ENCODE assay signal across 11 cellular contexts in the genomic region with DNA sequence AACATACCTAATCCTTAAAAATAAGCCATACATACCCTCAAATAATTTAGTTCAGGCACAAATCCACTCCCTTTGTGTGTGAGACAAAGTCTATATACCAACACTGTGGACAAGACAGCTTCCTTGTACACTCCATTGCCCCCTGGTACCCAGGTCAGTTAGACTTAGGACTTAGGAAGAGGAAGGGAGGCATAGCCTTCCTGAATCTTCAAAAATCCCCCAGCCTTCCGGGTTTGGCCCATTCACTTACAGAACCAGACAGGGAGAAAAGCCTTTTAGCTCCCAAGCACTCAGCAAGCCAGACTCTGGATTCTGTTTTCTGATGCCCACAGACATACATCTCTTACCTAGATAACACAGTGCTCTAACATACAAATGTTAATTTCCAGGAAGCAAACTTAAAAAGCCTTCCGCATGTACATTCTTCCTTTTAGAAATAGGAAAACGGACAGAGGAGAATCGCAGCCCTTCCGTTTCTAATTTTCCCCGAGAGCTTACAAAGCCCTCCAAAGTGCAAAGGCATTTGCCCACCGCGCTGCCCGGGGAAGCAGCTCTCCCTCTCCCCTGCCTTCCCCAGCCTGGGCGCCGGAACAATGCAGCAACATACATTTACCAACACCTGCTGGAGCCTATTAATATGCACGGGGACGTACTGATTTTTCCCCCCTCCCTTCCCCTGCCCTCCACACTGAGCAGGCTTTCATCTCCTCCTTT.
DNase-seq lines count a peak whose midpoint lies in the region; ATAC-seq, FAIRE-seq and TF ChIP-seq lines count a peak whose summit lies in the region.
"Had no signal": no experiment of that assay in that cellular context is flagged by ENCODE, and none has a peak within 500 bp of the region (broad histone marks: within the 10 kb centered on the region; RNA-seq: fewer than 3 reads in every experiment).

No MANE protein-coding gene starts in this region.

- DNase-seq in GM23248 (no peak), SJCRH30 (peak; percentile 60 to 72), left ventricle myocardium superior (no peak), retinal pigment epithelial cell (ENCODE audit: low read depth) (no peak), HTR-8/SVneo (ENCODE audit: insufficient read length, low spot score) (no peak), Peyer's patch (no peak)
- DNase-seq: activated naive CD8-positive, alpha-beta T cell treated with anti-CD3 and anti-CD28 coated beads, Interleukin-2, amount 50 U/mL, for 24 hours; NCI-H345; stimulated activated CD4-positive, alpha-beta T cell treated with anti-CD3 and anti-CD28 coated beads, Interleukin-15, amount 100 ng/mL, for 24 hours had no signal

- intact Hi-C loops in left ventricle myocardium superior (cut with micrococcal nuclease): no loop called here

- no peak for TF ChIP-seq POLR2A in Peyer's patch (IDR thresholded peaks at IDR 0.05)

- peaks cover 7% of the 10 kb centered on the region; the same call in 1 of the 2 replicates for H4K20me1 ChIP-seq in GM23248 (ENCODE audit: insufficient read depth)

- H3K27me3 ChIP-seq in GM23248 (replicated peaks; ENCODE audit: insufficient read depth): no peaks in the 10 kb centered on the region
- no peaks in the 10 kb centered on the region for H3K27me3 ChIP-seq in SJCRH30
- no peaks in the 10 kb centered on the region for H3K27me3 ChIP-seq in Peyer's patch

- H3K27ac ChIP-seq in GM23248 (no peak overlapping the region), SJCRH30 (peak overlapping the region; percentile 88), Peyer's patch (no peak overlapping the region)

- TF ChIP-seq CTCF in retinal pigment epithelial cell (conservative IDR thresholded peaks at IDR 0.05; ENCODE audit: low read depth, low read length): no peak
- no peak for TF ChIP-seq CTCF in Peyer's patch (IDR thresholded peaks at IDR 0.05)

- no peaks in the 10 kb centered on the region for H3F3A ChIP-seq in GM23248 (ENCODE audit: insufficient read depth)

- H3K9me3 ChIP-seq in GM23248 (ENCODE audit: low read depth) (no peaks in the 10 kb centered on the region), SJCRH30 (replicated peaks) (no peaks in the 10 kb centered on the region), Peyer's patch (no peaks in the 10 kb centered on the region)

- H3K4me1 ChIP-seq in GM23248 (ENCODE audit: insufficient read depth) (no peaks in the 10 kb centered on the region), SJCRH30 (peaks cover 9% of the 10 kb centered on the region), Peyer's patch (peaks cover 0 to 14% (median 0%) of the 10 kb centered on the region in 4 donors)

- no peak overlapping the region for H3K4me2 ChIP-seq in GM23248 (ENCODE audit: unreplicated experiment)

- ATAC-seq in left ventricle myocardium superior (peak; percentile 32), GM19023 (IDR thresholded peaks at IDR 0.05; ENCODE audit: unreplicated experiment) (no peak), HG03097 (IDR thresholded peaks at IDR 0.05; ENCODE audit: low FRiP score, unreplicated experiment) (no peak)
- ATAC-seq: activated naive CD8-positive, alpha-beta T cell treated with anti-CD3 and anti-CD28 coated beads, Interleukin-2, amount 50 U/mL, for 24 hours had no signal

- peaks cover 54% of the 10 kb centered on the region for H3K79me2 ChIP-seq in GM23248 (ENCODE audit: insufficient read depth)

- 50 to 51% methylated on average over 13 of the region's 13 CpGs for WGBS in GM23248 (ENCODE audit: low coverage in 1 of 2, low lambda C conversion rate in 2 of 2, missing lambda C conversion rate in 2 of 2), 2 experiments

- no peaks in the 10 kb centered on the region for H3K9me2 ChIP-seq in GM23248 (ENCODE audit: insufficient read depth)

- no peak overlapping the region for H3K9ac ChIP-seq in GM23248

- FAIRE-seq in HTR-8/SVneo (lab: Jason Lieb, UNC): no peak

- no peak overlapping the region for H2AFZ ChIP-seq in GM23248

- in situ Hi-C loops in GM23248 (cut with MboI): no loop called here

- peak overlapping the region; percentile 60 for H3K4me3 ChIP-seq in GM23248
- peak overlapping the region; percentile 73 for H3K4me3 ChIP-seq in SJCRH30
- H3K4me3 ChIP-seq in retinal pigment epithelial cell (ENCODE audit: low read length): peak overlapping the region; percentile 59
- peak overlapping the region in 2 of 4 donors; percentile 7 to 18 for H3K4me3 ChIP-seq in Peyer's patch

- no peaks in the 10 kb centered on the region for H3K36me3 ChIP-seq in GM23248 (ENCODE audit: low read depth)
- no peaks in the 10 kb centered on the region for H3K36me3 ChIP-seq in SJCRH30
- H3K36me3 ChIP-seq in Peyer's patch: no peaks in the 10 kb centered on the region

Comparison
In these comparisons a context has a peak if more than half of its experiments do, and no peak if none do; other contexts are left out.
1. DNase-seq: peak in SJCRH30 (2 of 2); none in GM23248 (single experiment), left ventricle myocardium superior (single experiment), retinal pigment epithelial cell (single experiment), HTR-8/SVneo (single experiment) and Peyer's patch (0 of 3).